1 cellular context compared by ENCODE assay signal in genomic region chr4:109557433-109557832, GRCh38.
TF ChIP-seq lines count a peak whose summit lies in the region.

No MANE protein-coding gene starts in this region.

TF ChIP-seq in K562, 482 proteins besides CTCF, POLR2A, EP300 and RAD21:
- TF ChIP-seq SMC3 (conservative IDR thresholded peaks at IDR 0.05; ENCODE audit: insufficient read depth, low read depth, low read length): no peak
- TF ChIP-seq RFX1 (IDR thresholded peaks at IDR 0.05): no peak
- TF ChIP-seq, protein P1, sequence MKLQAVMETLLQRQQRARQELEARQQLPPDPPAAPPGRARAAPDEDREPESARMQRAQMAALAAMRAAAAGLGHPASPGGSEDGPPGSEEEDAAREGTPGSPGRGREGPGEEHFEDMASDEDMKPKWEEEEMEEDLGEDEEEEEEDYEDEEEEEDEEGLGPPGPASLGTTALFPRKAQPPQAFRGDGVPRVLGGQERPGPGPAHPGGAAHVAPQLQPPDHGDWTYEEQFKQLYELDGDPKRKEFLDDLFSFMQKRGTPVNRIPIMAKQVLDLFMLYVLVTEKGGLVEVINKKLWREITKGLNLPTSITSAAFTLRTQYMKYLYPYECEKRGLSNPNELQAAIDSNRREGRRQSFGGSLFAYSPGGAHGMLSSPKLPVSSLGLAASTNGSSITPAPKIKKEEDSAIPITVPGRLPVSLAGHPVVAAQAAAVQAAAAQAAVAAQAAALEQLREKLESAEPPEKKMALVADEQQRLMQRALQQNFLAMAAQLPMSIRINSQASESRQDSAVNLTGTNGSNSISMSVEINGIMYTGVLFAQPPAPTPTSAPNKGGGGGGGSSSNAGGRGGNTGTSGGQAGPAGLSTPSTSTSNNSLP (IDR thresholded peaks at IDR 0.05; ENCODE audit: borderline replicate concordance, low read depth, low read length): no peak
- TF ChIP-seq POLR2G (IDR thresholded peaks at IDR 0.05; ENCODE audit: low read depth, low read length): 0 out of 2 replicates have a peak, but pooled peaks have one; percentile 13
